ENCODE assay signal across 13 cellular contexts in genomic region chr11:134071766-134072403, GRCh38. TPM values are rescaled to one million over a fixed set of nuclear protein-coding genes. Genes with fewer than 3 reads are reported as not detected.
DNase-seq lines count a peak whose midpoint lies in the region; ATAC-seq and TF ChIP-seq lines count a peak whose summit lies in the region.
"Had no signal": no experiment of that assay in that cellular context is flagged by ENCODE, and none has a peak within 500 bp of the region (broad histone marks: within the 10 kb centered on the region; RNA-seq: fewer than 3 reads in every experiment).

No MANE protein-coding gene starts in this region.

- no peaks in the 10 kb centered on the region for H3K9me3 ChIP-seq in H9 (ENCODE audit: control insufficient read depth, low read depth, low read length)
- H3K9me3 ChIP-seq: HAP-1, mucosa of descending colon had no signal

- no peak overlapping the region for H2BK15ac ChIP-seq in H9 (ENCODE audit: low read depth, low read length)

- no peak overlapping the region for H2BK12ac ChIP-seq in H9 (ENCODE audit: insufficient read length, low read depth, low read length)

- H3K56ac ChIP-seq in H9 (ENCODE audit: insufficient read length, low read depth, low read length), result no peak overlapping the region

- no peak overlapping the region for H2BK5ac ChIP-seq in H9 (ENCODE audit: insufficient read length, low read length)

- no peak overlapping the region for H3K27ac ChIP-seq in H9 (ENCODE audit: insufficient read length, low read depth, low read length)

- WGBS in H9 (ENCODE audit: extremely low coverage, insufficient read length, low lambda C conversion rate), result no CpG with 5 or more reads among the region's 3 CpGs

- H2BK20ac ChIP-seq in H9 (ENCODE audit: low read depth, low read length, poor library complexity, severe bottlenecking), result no peak overlapping the region

- no peak overlapping the region for H3K9ac ChIP-seq in H9 (ENCODE audit: extremely low read depth, insufficient read length, low read length)

- no peaks in the 10 kb centered on the region for H3K23me2 ChIP-seq in H9 (ENCODE audit: insufficient read length, low read depth, low read length, poor library complexity, severe bottlenecking)

- DNase-seq in H9 (no peak), NCI-H146 treated with DMSO at 0.1 percent for 48 hours (lab: John Stamatoyannopoulos, UW; ENCODE audit: unreplicated experiment) (peak; percentile 83), chondrocyte (ENCODE audit: low spot score) (no peak), pons (ENCODE audit: low spot score) (peak; percentile 49)
- DNase-seq in activated T-cell treated with anti-CD3 and anti-CD28 coated beads, Interleukin-2, amount 50 U/mL, for 48 hours, result no peak
- no peak for DNase-seq in activated CD4-positive, alpha-beta T cell treated with anti-CD3 and anti-CD28 coated beads for 48 hours
- DNase-seq: activated CD4-positive, CD25-positive, alpha-beta regulatory T cell treated with anti-CD3 and anti-CD28 coated beads, Interleukin-2, amount 50 U/mL, for 72 hours; mucosa of descending colon; right cardiac atrium had no signal

- no peaks in the 10 kb centered on the region; the same call in 1 of the 2 replicates for H3K4me1 ChIP-seq in H9 (ENCODE audit: insufficient read depth, low read length)

- peaks cover 0 to 2% (median 0%) of the 10 kb centered on the region in 3 experiments; a peak in 1 of 7 replicates for H3K36me3 Mint-ChIP-seq in H9 (ENCODE audit: insufficient read depth in 1 of 3, low read depth in 3 of 3)
- no peaks in the 10 kb centered on the region for H3K36me3 Mint-ChIP-seq in chondrocyte (ENCODE audit: low read depth)

- no peak overlapping the region for H3K4me2 ChIP-seq in H9 (ENCODE audit: insufficient read depth, insufficient read length, low read length)

- no peak overlapping the region for H2AFZ ChIP-seq in H9 (ENCODE audit: low read length)

- no peaks in the 10 kb centered on the region for H4K20me1 ChIP-seq in H9 (ENCODE audit: control insufficient read depth, insufficient read depth, insufficient read length)

- H3T11ph ChIP-seq in H9 (ENCODE audit: low read length), result no peak overlapping the region

- no peak overlapping the region for H4K5ac ChIP-seq in H9 (ENCODE audit: insufficient read length, low read depth, low read length)

- no peaks in the 10 kb centered on the region for H3K79me1 ChIP-seq in H9 (ENCODE audit: insufficient read depth, low read depth, low read length, poor library complexity, severe bottlenecking)

- peaks cover 21% of the 10 kb centered on the region for H3K27me3 Mint-ChIP-seq in H9 (ENCODE audit: low read depth)
- H3K27me3 Mint-ChIP-seq in chondrocyte (ENCODE audit: low read depth), result peaks cover 8% of the 10 kb centered on the region
- H3K27me3 Mint-ChIP-seq: activated T-helper 17 cell treated with anti-CD3 and anti-CD28 coated beads, Interleukin-2, amount 50 U/mL, for 72 hours had no signal

- H4K8ac ChIP-seq in H9 (replicated peaks; ENCODE audit: insufficient read length, low read depth, low read length), result no peak overlapping the region

- no peak overlapping the region for H2BK120ac ChIP-seq in H9 (ENCODE audit: low read depth, low read length, poor library complexity, severe bottlenecking)

- TF ChIP-seq CTCF in H9 (conservative IDR thresholded peaks at IDR 0.05) (peak; percentile 41; the same call in 2 of the 3 replicates), chondrocyte (IDR thresholded peaks at IDR 0.05) (peak; percentile 71)

- peaks cover 3% of the 10 kb centered on the region; the same call in 1 of the 2 replicates for H3K79me2 ChIP-seq in H9 (ENCODE audit: insufficient read depth, low read length)

- 0 out of 5 replicates have a peak, but pooled peaks cover 0 to under 1% of the 10 kb centered on the region in 2 experiments for H3K9me3 Mint-ChIP-seq in H9
- H3K9me3 Mint-ChIP-seq in chondrocyte (ENCODE audit: low read depth), result no peaks in the 10 kb centered on the region
- H3K9me3 Mint-ChIP-seq: activated T-helper 17 cell treated with anti-CD3 and anti-CD28 coated beads, Interleukin-2, amount 50 U/mL, for 72 hours had no signal

- H4K91ac ChIP-seq in H9 (ENCODE audit: insufficient read length, low read depth, low read length), result no peak overlapping the region

- no peak overlapping the region for H2AK5ac ChIP-seq in H9 (ENCODE audit: insufficient read length, low read length)

- H3K4me1 Mint-ChIP-seq in H9, result peaks cover 14 to 34% of the 10 kb centered on the region in 2 experiments
- H3K4me1 Mint-ChIP-seq in chondrocyte (ENCODE audit: low read depth), result peaks cover 66% of the 10 kb centered on the region

- no peak overlapping the region for H3K18ac ChIP-seq in H9 (ENCODE audit: insufficient read length, low read depth, low read length)

- ATAC-seq in HG02884 (IDR thresholded peaks at IDR 0.05; ENCODE audit: unreplicated experiment) (no peak), HG03135 (IDR thresholded peaks at IDR 0.05; ENCODE audit: unreplicated experiment) (no peak)
- ATAC-seq: activated T-helper 17 cell treated with anti-CD3 and anti-CD28 coated beads, Interleukin-2, amount 50 U/mL, for 72 hours; mucosa of descending colon; right cardiac atrium had no signal

- no peak overlapping the region for H3K4ac ChIP-seq in H9 (ENCODE audit: low read depth, low read length)

- H3K27me3 ChIP-seq in H9 (ENCODE audit: insufficient read depth, low read length), result no peaks in the 10 kb centered on the region; the same call in 1 of the 2 replicates

- no peak overlapping the region for H3K14ac ChIP-seq in H9 (ENCODE audit: insufficient read depth, low read length)

- H3K23ac ChIP-seq in H9 (ENCODE audit: insufficient read length, low read depth, low read length), result no peak overlapping the region

- H3K27ac Mint-ChIP-seq in H9 (no peak overlapping the region), chondrocyte (ENCODE audit: unreplicated experiment) (peak overlapping the region; percentile 58)
- H3K27ac Mint-ChIP-seq: activated T-helper 17 cell treated with anti-CD3 and anti-CD28 coated beads, Interleukin-2, amount 50 U/mL, for 72 hours had no signal

- H3K4me3 Mint-ChIP-seq in H9 (no peak overlapping the region), chondrocyte (ENCODE audit: unreplicated experiment) (no peak overlapping the region)
- H3K4me3 Mint-ChIP-seq: activated T-helper 17 cell treated with anti-CD3 and anti-CD28 coated beads, Interleukin-2, amount 50 U/mL, for 72 hours had no signal

RNA-seq across cellular contexts. Expression of gene JAM3, which starts 3.0 kb away (rescaled TPM):
- 30.0 and 36.5 TPM in 2 replicates for total RNA-seq in H9 (2021)
- total RNA-seq in chondrocyte, result 94.2 to 185 TPM (median 105 TPM) in 3 replicates

Comparison
In these comparisons a context has a peak if more than half of its experiments do, and no peak if none do; other contexts are left out.
1. DNase-seq: peak in NCI-H146 treated with DMSO at 0.1 percent for 48 hours (single experiment) and pons (single experiment); none in H9 (single experiment), chondrocyte (single experiment), activated T-cell treated with anti-CD3 and anti-CD28 coated beads, Interleukin-2, amount 50 U/mL, for 48 hours (0 of 2) and activated CD4-positive, alpha-beta T cell treated with anti-CD3 and anti-CD28 coated beads for 48 hours (single experiment).